Comparison of ENCODE assay signal across 1 cellular context in genomic region chr6:35710241-35710847, GRCh38.
TF ChIP-seq lines count a peak whose summit lies in the region.

No MANE protein-coding gene starts in this region.

TF ChIP-seq in GM23338, 12 proteins besides CTCF, POLR2A, EP300 and RAD21 (continued from another document):
- no peak for TF ChIP-seq ZNF462 (CRISPR knock-in tag; IDR thresholded peaks at IDR 0.05)
- no peak for TF ChIP-seq STAT1 (IDR thresholded peaks at IDR 0.05; ENCODE audit: unreplicated experiment)
- no peak for TF ChIP-seq EZH2 (IDR thresholded peaks at IDR 0.05; ENCODE audit: low read depth, unreplicated experiment)
- no peak for TF ChIP-seq CREB1 (CRISPR knock-in tag; IDR thresholded peaks at IDR 0.05; ENCODE audit: low read depth)
- TF ChIP-seq REST (IDR thresholded peaks at IDR 0.05; ENCODE audit: unreplicated experiment), result no peak
